16 cellular contexts compared by ENCODE assay signal in genomic region chr5:74311961-74312360, GRCh38.
"Had no signal": no experiment of that assay in that cellular context is flagged by ENCODE, and none has a peak within 500 bp of the region (broad histone marks: within the 10 kb centered on the region; RNA-seq: fewer than 3 reads in every experiment).

No MANE protein-coding gene starts in this region.

- H3K4me3 ChIP-seq: right lobe of liver, stomach, thoracic aorta had no signal

- FAIRE-seq: keratinocyte, urothelium cell line had no signal

- H3K27ac Mint-ChIP-seq: activated CD4-positive, alpha-beta memory T cell treated with anti-CD3 and anti-CD28 coated beads for 36 hours; activated T-cell treated with anti-CD3 and anti-CD28 coated beads, Interleukin-2, amount 50 U/mL, for 72 hours; endodermal cell; mesothelial cell of epicardium had no signal

- DNase-seq: activated CD4-positive, alpha-beta memory T cell treated with anti-CD3 and anti-CD28 coated beads for 36 hours; activated CD8-positive, alpha-beta memory T cell treated with anti-CD3 and anti-CD28 coated beads, Interleukin-2, amount 50 U/mL, for 4 hours; activated T-cell treated with anti-CD3 and anti-CD28 coated beads, Interleukin-2, amount 50 U/mL, for 72 hours; dermis blood vessel endothelial cell; endodermal cell; erythroblast; foreskin keratinocyte; right lobe of liver; stimulated activated CD4-positive, alpha-beta T cell treated with anti-CD3 and anti-CD28 coated beads, Interleukin-4, amount 100 ng/mL, for 1 hour; stimulated activated CD8-positive, alpha-beta memory T cell treated with anti-CD3 and anti-CD28 coated beads, Interleukin-4, amount 100 ng/mL, for 48 hours; stomach; T1000 had no signal

- H3K36me3 ChIP-seq: right lobe of liver, stomach, thoracic aorta had no signal

- H3K9me3 Mint-ChIP-seq: activated CD4-positive, alpha-beta memory T cell treated with anti-CD3 and anti-CD28 coated beads for 36 hours; activated T-cell treated with anti-CD3 and anti-CD28 coated beads, Interleukin-2, amount 50 U/mL, for 72 hours; endodermal cell had no signal

- H3K9me3 ChIP-seq: right lobe of liver, stomach, thoracic aorta had no signal

- H3K27ac ChIP-seq: foreskin keratinocyte, right lobe of liver, stomach, thoracic aorta had no signal

- H3K4me1 ChIP-seq: right lobe of liver had no signal

- H3K4me3 Mint-ChIP-seq: activated CD4-positive, alpha-beta memory T cell treated with anti-CD3 and anti-CD28 coated beads for 36 hours; activated T-cell treated with anti-CD3 and anti-CD28 coated beads, Interleukin-2, amount 50 U/mL, for 72 hours; endodermal cell; mesothelial cell of epicardium had no signal

- H3K27me3 ChIP-seq: foreskin keratinocyte, right lobe of liver, stomach had no signal

- H3K36me3 Mint-ChIP-seq: activated CD4-positive, alpha-beta memory T cell treated with anti-CD3 and anti-CD28 coated beads for 36 hours; mesothelial cell of epicardium had no signal
